Comparison of ENCODE assay signal across 34 cellular contexts in genomic region chr5:9482381-9482780, GRCh38.
"Had no signal": no experiment of that assay in that cellular context is flagged by ENCODE, and none has a peak within 500 bp of the region (broad histone marks: within the 10 kb centered on the region; RNA-seq: fewer than 3 reads in every experiment).

No MANE protein-coding gene starts in this region.

- H3K27me3 Mint-ChIP-seq: activated B cell treated with CpG ODN at 0.5 μM for 24 hours; activated CD8-positive, alpha-beta memory T cell treated with anti-CD3 and anti-CD28 coated beads, Interleukin-2, amount 10 ng/mL, durations not matched to agents 7 days and 5 days; activated naive CD4-positive, alpha-beta T cell treated with anti-CD3 and anti-CD28 coated beads, Interleukin-2, amount 50 U/mL, for 24 hours; activated naive CD8-positive, alpha-beta T cell treated with anti-CD3 and anti-CD28 coated beads for 36 hours; activated naive CD8-positive, alpha-beta T cell treated with anti-CD3 and anti-CD28 coated beads, Interleukin-2, amount 50 U/mL, for 24 hours; T-helper 17 cell had no signal

- H3K27ac Mint-ChIP-seq: activated B cell treated with CpG ODN at 0.5 μM for 24 hours; activated CD8-positive, alpha-beta memory T cell treated with anti-CD3 and anti-CD28 coated beads, Interleukin-2, amount 10 ng/mL, durations not matched to agents 7 days and 5 days; activated CD8-positive, alpha-beta T cell treated with anti-CD3 and anti-CD28 coated beads, Interleukin-2, amount 10 ng/mL, durations not matched to agents 7 days and 5 days; activated naive CD4-positive, alpha-beta T cell treated with anti-CD3 and anti-CD28 coated beads for 36 hours; activated naive CD4-positive, alpha-beta T cell treated with anti-CD3 and anti-CD28 coated beads, Interleukin-2, amount 50 U/mL, for 24 hours; activated naive CD8-positive, alpha-beta T cell treated with anti-CD3 and anti-CD28 coated beads for 36 hours; activated naive CD8-positive, alpha-beta T cell treated with anti-CD3 and anti-CD28 coated beads, Interleukin-2, amount 50 U/mL, for 24 hours; activated T-helper 1 cell treated with anti-CD3 and anti-CD28 coated beads, Interleukin-12 subunit alpha, Interleukin-12 subunit beta, Interleukin-2, Interleukin-4 antibody, amounts not matched to agents 30 ng/mL and 10 ng/mL and 1 ng/mL, durations not matched to agents 14 hours and 24 hours and 36 hours; activated T-helper 2 cell treated with anti-CD3 and anti-CD28 coated beads, Interferon-gamma antibody, Interleukin-2, Interleukin-4, amounts not matched to agents 10 μg/mL and 5 μg/mL and 100 μg/mL, durations not matched to agents 14 hours and 24 hours and 36 hours; T-helper 17 cell; T-helper 2 cell treated with Interferon-gamma antibody and Interleukin-4, amounts not matched to agents 5 μg/mL and 100 μg/mL, for 36 hours had no signal

- H3K4me1 ChIP-seq: adrenal gland, body of pancreas, colonic mucosa, gastrocnemius medialis had no signal

- H3K27ac ChIP-seq: adrenal gland, body of pancreas, colonic mucosa, gastrocnemius medialis, heart left ventricle, WERI-Rb-1 had no signal

- H3K4me3 Mint-ChIP-seq: activated B cell treated with CpG ODN at 0.5 μM for 24 hours; activated CD8-positive, alpha-beta memory T cell treated with anti-CD3 and anti-CD28 coated beads, Interleukin-2, amount 10 ng/mL, durations not matched to agents 7 days and 5 days; activated CD8-positive, alpha-beta T cell treated with anti-CD3 and anti-CD28 coated beads, Interleukin-2, amount 10 ng/mL, durations not matched to agents 7 days and 5 days; activated naive CD4-positive, alpha-beta T cell treated with anti-CD3 and anti-CD28 coated beads for 36 hours; activated naive CD4-positive, alpha-beta T cell treated with anti-CD3 and anti-CD28 coated beads, Interleukin-2, amount 50 U/mL, for 24 hours; activated naive CD8-positive, alpha-beta T cell treated with anti-CD3 and anti-CD28 coated beads for 36 hours; activated naive CD8-positive, alpha-beta T cell treated with anti-CD3 and anti-CD28 coated beads, Interleukin-2, amount 50 U/mL, for 24 hours; activated T-helper 1 cell treated with anti-CD3 and anti-CD28 coated beads, Interleukin-12 subunit alpha, Interleukin-12 subunit beta, Interleukin-2, Interleukin-4 antibody, amounts not matched to agents 30 ng/mL and 10 ng/mL and 1 ng/mL, durations not matched to agents 14 hours and 24 hours and 36 hours; T-helper 17 cell; T-helper 2 cell treated with Interferon-gamma antibody and Interleukin-4, amounts not matched to agents 5 μg/mL and 100 μg/mL, for 36 hours had no signal

- H3K36me3 Mint-ChIP-seq: activated CD8-positive, alpha-beta memory T cell treated with anti-CD3 and anti-CD28 coated beads, Interleukin-2, amount 10 ng/mL, durations not matched to agents 7 days and 5 days; activated naive CD4-positive, alpha-beta T cell treated with anti-CD3 and anti-CD28 coated beads, Interleukin-2, amount 50 U/mL, for 24 hours; activated naive CD8-positive, alpha-beta T cell treated with anti-CD3 and anti-CD28 coated beads for 36 hours had no signal

- H3K27me3 ChIP-seq: adrenal gland, body of pancreas, colonic mucosa, gastrocnemius medialis, heart left ventricle had no signal

- H3K36me3 ChIP-seq: adrenal gland, colonic mucosa, gastrocnemius medialis, heart left ventricle, WERI-Rb-1 had no signal

- FAIRE-seq: endometrium, endothelial cell of umbilical vein had no signal

- H3K4me3 ChIP-seq: adrenal gland, body of pancreas, colonic mucosa, gastrocnemius medialis, heart left ventricle had no signal

- ATAC-seq: activated CD4-positive, CD25-positive, alpha-beta regulatory T cell treated with anti-CD3 and anti-CD28 coated beads, Interleukin-2, amount 50 U/mL, for 24 hours; activated CD8-positive, alpha-beta memory T cell treated with anti-CD3 and anti-CD28 coated beads, Interleukin-2, amount 10 ng/mL, durations not matched to agents 7 days and 5 days; activated CD8-positive, alpha-beta T cell treated with anti-CD3 and anti-CD28 coated beads, Interleukin-2, amount 10 ng/mL, durations not matched to agents 7 days and 5 days; activated naive CD8-positive, alpha-beta T cell treated with anti-CD3 and anti-CD28 coated beads, Interleukin-2, amount 50 U/mL, for 24 hours; body of pancreas; gastrocnemius medialis; T-helper 17 cell had no signal

- H3K9me3 ChIP-seq: colonic mucosa, gastrocnemius medialis had no signal

- H3K4me1 Mint-ChIP-seq: activated B cell treated with CpG ODN at 0.5 μM for 24 hours; activated CD8-positive, alpha-beta memory T cell treated with anti-CD3 and anti-CD28 coated beads, Interleukin-2, amount 10 ng/mL, durations not matched to agents 7 days and 5 days; activated naive CD4-positive, alpha-beta T cell treated with anti-CD3 and anti-CD28 coated beads, Interleukin-2, amount 50 U/mL, for 24 hours; activated naive CD8-positive, alpha-beta T cell treated with anti-CD3 and anti-CD28 coated beads for 36 hours; activated naive CD8-positive, alpha-beta T cell treated with anti-CD3 and anti-CD28 coated beads, Interleukin-2, amount 50 U/mL, for 24 hours; T-helper 17 cell had no signal

- DNase-seq: activated B cell treated with CpG ODN at 0.5 μM for 24 hours; activated CD4-positive, alpha-beta T cell treated with anti-CD3 and anti-CD28 coated beads for 48 hours; activated CD4-positive, alpha-beta T cell treated with anti-CD3 and anti-CD28 coated beads, Interleukin-2, amount 50 U/mL, for 1 hour; activated CD4-positive, alpha-beta T cell treated with anti-CD3 and anti-CD28 coated beads, Interleukin-2, amount 50 U/mL, for 48 hours; activated CD8-positive, alpha-beta memory T cell treated with anti-CD3 and anti-CD28 coated beads, Interleukin-2, amount 10 ng/mL, durations not matched to agents 7 days and 5 days; activated CD8-positive, alpha-beta memory T cell treated with anti-CD3 and anti-CD28 coated beads, Interleukin-2, amount 50 U/mL, for 4 hours; activated CD8-positive, alpha-beta T cell treated with anti-CD3 and anti-CD28 coated beads, Interleukin-2, amount 10 ng/mL, durations not matched to agents 7 days and 5 days; activated effector memory CD4-positive, alpha-beta T cell treated with anti-CD3 and anti-CD28 coated beads, Interleukin-2, amount 50 U/mL, for 16 hours; activated naive CD4-positive, alpha-beta T cell treated with anti-CD3 and anti-CD28 coated beads for 36 hours; activated naive CD8-positive, alpha-beta T cell treated with anti-CD3 and anti-CD28 coated beads for 36 hours; activated naive CD8-positive, alpha-beta T cell treated with anti-CD3 and anti-CD28 coated beads, Interleukin-2, amount 50 U/mL, for 24 hours; activated T-cell treated with anti-CD3 and anti-CD28 coated beads, Interleukin-2, amount 50 U/mL, for 1 hour; activated T-cell treated with anti-CD3 and anti-CD28 coated beads, Interleukin-2, amount 50 U/mL, for 48 hours; adrenal gland; amygdala; aorta; body of pancreas; caudate nucleus; colonic mucosa; effector CD8-positive, alpha-beta T cell; foreskin fibroblast; gastrocnemius medialis; glutamatergic neuron; heart left ventricle; T-helper 17 cell; T1000; WERI-Rb-1 had no signal
